Comparison of ENCODE assay signal across 12 cellular contexts in genomic region chr17:32536736-32537646, GRCh38. TPM values are rescaled to one million over a fixed set of nuclear protein-coding genes. Genes with fewer than 3 reads are reported as not detected.
A peak's percentile ranks its signal among the peaks of the same experiment; 100 is the strongest.
DNase-seq lines count a peak whose midpoint lies in the region; ATAC-seq and TF ChIP-seq lines count a peak whose summit lies in the region.
"Had no signal": no experiment of that assay in that cellular context is flagged by ENCODE, and none has a peak within 500 bp of the region (broad histone marks: within the 10 kb centered on the region; RNA-seq: fewer than 3 reads in every experiment).

No MANE protein-coding gene starts in this region.

- DNase-seq in ELR (ENCODE audit: low read depth) (peak; percentile 78), RPMI7951 (ENCODE audit: low read depth) (peak; percentile 83), erythroblast (lab: John Stamatoyannopoulos, UW) (peak; percentile 22 to 79), osteocyte (ENCODE audit: extremely low spot score, unreplicated experiment) (no peak), anterior cingulate cortex (lab: John Stamatoyannopoulos, UW) (no peak), WERI-Rb-1 (no peak)
- no peak for DNase-seq in activated CD4-positive, alpha-beta memory T cell treated with anti-CD3 and anti-CD28 coated beads for 36 hours
- DNase-seq: activated CD4-positive, alpha-beta T cell treated with anti-CD3 and anti-CD28 coated beads, Interleukin-2, amount 10 ng/mL, durations not matched to agents 24 days and 14 days; activated T-cell treated with anti-CD3 and anti-CD28 coated beads, Interleukin-2, amount 50 U/mL, for 48 hours; CD4-positive, CD25-positive, alpha-beta regulatory T cell; effector CD4-positive, alpha-beta T cell had no signal

- H3K27ac ChIP-seq in WERI-Rb-1: no peak overlapping the region

- no peak for TF ChIP-seq CTCF in osteocyte (IDR thresholded peaks at IDR 0.05)
- no peak for TF ChIP-seq CTCF in WERI-Rb-1 (IDR thresholded peaks at IDR 0.05; ENCODE audit: low read depth, low read length)

- TF ChIP-seq POLR2A in erythroblast (IDR thresholded peaks at IDR 0.05; ENCODE audit: low read length): no peak

- H3K36me3 ChIP-seq in WERI-Rb-1: no peaks in the 10 kb centered on the region

- peaks cover 12% of the 10 kb centered on the region for H3K9me3 Mint-ChIP-seq in osteocyte (ENCODE audit: unreplicated experiment)
- no peaks in the 10 kb centered on the region for H3K9me3 Mint-ChIP-seq in activated CD4-positive, alpha-beta memory T cell treated with anti-CD3 and anti-CD28 coated beads for 36 hours
- H3K9me3 Mint-ChIP-seq: CD4-positive, CD25-positive, alpha-beta regulatory T cell had no signal

- CTCF ChIA-PET in activated CD4-positive, alpha-beta memory T cell treated with anti-CD3 and anti-CD28 coated beads for 36 hours (lab: Charles Lee): interaction anchor here (1.0 kb wide), 1 partner anchor 18 kb away, joined by 4 read pairs; no protein-coding TSS in a partner anchor

- peaks cover 9% of the 10 kb centered on the region for H3K4me1 Mint-ChIP-seq in osteocyte (ENCODE audit: unreplicated experiment)
- peaks cover 11% of the 10 kb centered on the region for H3K4me1 Mint-ChIP-seq in activated CD4-positive, alpha-beta memory T cell treated with anti-CD3 and anti-CD28 coated beads for 36 hours (ENCODE audit: low read depth)

- peak overlapping the region; percentile 38 for H3K27ac Mint-ChIP-seq in osteocyte (ENCODE audit: unreplicated experiment)
- H3K27ac Mint-ChIP-seq in activated CD4-positive, alpha-beta memory T cell treated with anti-CD3 and anti-CD28 coated beads for 36 hours: no peak overlapping the region
- H3K27ac Mint-ChIP-seq: activated CD4-positive, alpha-beta T cell treated with anti-CD3 and anti-CD28 coated beads, Interleukin-2, amount 10 ng/mL, durations not matched to agents 24 days and 14 days; CD4-positive, CD25-positive, alpha-beta regulatory T cell had no signal

- peaks cover 5% of the 10 kb centered on the region for H3K36me3 Mint-ChIP-seq in osteocyte (ENCODE audit: unreplicated experiment)
- H3K36me3 Mint-ChIP-seq in activated CD4-positive, alpha-beta memory T cell treated with anti-CD3 and anti-CD28 coated beads for 36 hours: no peaks in the 10 kb centered on the region
- H3K36me3 Mint-ChIP-seq: CD4-positive, CD25-positive, alpha-beta regulatory T cell had no signal

- no peak overlapping the region for H3K4me3 ChIP-seq in WERI-Rb-1 (ENCODE audit: low read depth, low read length)

- H3K27me3 ChIP-seq in WERI-Rb-1 (ENCODE audit: insufficient read depth, low read depth, severe bottlenecking): no peaks in the 10 kb centered on the region

- no peak overlapping the region for H3K4me3 Mint-ChIP-seq in osteocyte (ENCODE audit: unreplicated experiment)
- no peak overlapping the region for H3K4me3 Mint-ChIP-seq in activated CD4-positive, alpha-beta memory T cell treated with anti-CD3 and anti-CD28 coated beads for 36 hours
- H3K4me3 Mint-ChIP-seq: activated CD4-positive, alpha-beta T cell treated with anti-CD3 and anti-CD28 coated beads, Interleukin-2, amount 10 ng/mL, durations not matched to agents 24 days and 14 days; CD4-positive, CD25-positive, alpha-beta regulatory T cell had no signal

- ATAC-seq in HG03280 (IDR thresholded peaks at IDR 0.05; ENCODE audit: unreplicated experiment): no peak

- intact Hi-C loops in activated CD4-positive, alpha-beta memory T cell treated with anti-CD3 and anti-CD28 coated beads for 36 hours (cut with micrococcal nuclease): loop anchor here (1.0 kb wide), 1 partner anchor 13 kb away; no protein-coding TSS in a partner anchor

- POLR2A ChIA-PET in activated CD4-positive, alpha-beta memory T cell treated with anti-CD3 and anti-CD28 coated beads for 36 hours (lab: Charles Lee): no interaction called here

- H3K27me3 Mint-ChIP-seq in osteocyte (ENCODE audit: unreplicated experiment): no peaks in the 10 kb centered on the region
- no peaks in the 10 kb centered on the region for H3K27me3 Mint-ChIP-seq in activated CD4-positive, alpha-beta memory T cell treated with anti-CD3 and anti-CD28 coated beads for 36 hours

- H3K9me3 ChIP-seq in WERI-Rb-1 (ENCODE audit: severe bottlenecking): peaks cover 8% of the 10 kb centered on the region

RNA-seq across cellular contexts. Expression of gene CDK5R1, which starts 50.2 kb away (rescaled TPM):
- total RNA-seq in RPMI7951 (2014; rRNA removed; shearing (Covaris generic)): 2.9 and 3.4 TPM in 2 replicates
- 1.4 and 1.8 TPM in 2 replicates for total RNA-seq in osteocyte
- 10 to 100 TPM; 12.4 to 13.1 TPM for total RNA-seq in activated CD4-positive, alpha-beta memory T cell treated with anti-CD3 and anti-CD28 coated beads for 36 hours

Comparison
In these comparisons a context has a peak if more than half of its experiments do, and no peak if none do; other contexts are left out.
1. DNase-seq: peak in ELR (single experiment), RPMI7951 (single experiment) and erythroblast (2 of 2); none in osteocyte (single experiment), activated CD4-positive, alpha-beta memory T cell treated with anti-CD3 and anti-CD28 coated beads for 36 hours (single experiment), anterior cingulate cortex (0 of 58) and WERI-Rb-1 (single experiment).